19 cellular contexts compared by ENCODE assay signal in genomic region chr2:42877532-42877931, GRCh38.
DNase-seq lines count a peak whose midpoint lies in the region; ATAC-seq, FAIRE-seq and TF ChIP-seq lines count a peak whose summit lies in the region.
"Had no signal": no experiment of that assay in that cellular context is flagged by ENCODE, and none has a peak within 500 bp of the region (broad histone marks: within the 10 kb centered on the region; RNA-seq: fewer than 3 reads in every experiment).

No MANE protein-coding gene starts in this region.

- FAIRE-seq in K562 (lab: Jason Lieb, UNC) (no peak), GM12891 (lab: Jason Lieb, UNC) (no peak)
- FAIRE-seq: A549, GM12878 had no signal

- DNase-seq in cardiac septum (ENCODE audit: low spot score) (peak; percentile 15), left cardiac atrium (no peak), K562 (ENCODE audit: extremely low read depth in 1 of 4, low spot score in 3 of 4) (no peak), islet precursor cell (peak; percentile 4), GM12891 (ENCODE audit: insufficient read length, low spot score) (no peak), GM10248 (ENCODE audit: extremely low spot score) (no peak), NCI-H526 (lab: John Stamatoyannopoulos, UW) (no peak)
- DNase-seq: Caco-2, DMS53, GOT3, HFFc6, MM.1S, NCI-H1105, NCI-H1694 treated with DMSO at 0.1 percent for 48 hours, PC-9 had no signal

- H3K27ac ChIP-seq in K562 (ENCODE audit: extremely low read depth, low read depth, low read length) (no peak overlapping the region), subcutaneous abdominal adipose tissue (ENCODE audit: low read depth, low read length) (peak overlapping the region; percentile 34)
- H3K27ac ChIP-seq: A549, KMS-11, PC-9 had no signal

- H3K9me3 ChIP-seq in K562 (replicated peaks; ENCODE audit: control insufficient read depth, insufficient read depth, low read depth, low read length) (no peaks in the 10 kb centered on the region), subcutaneous abdominal adipose tissue (ENCODE audit: control insufficient read depth in 5 of 5, low read length in 5 of 5) (no peaks in the 10 kb centered on the region)
- H3K9me3 ChIP-seq: A549, Caco-2 had no signal

- H3K9me1 ChIP-seq in K562 (ENCODE audit: control insufficient read depth, insufficient read depth, low read length): no peaks in the 10 kb centered on the region

- H3K79me2 ChIP-seq in K562 (ENCODE audit: control insufficient read depth, insufficient read depth, low read length): no peaks in the 10 kb centered on the region

- no TSS peak for BruUV-seq in K562 (replicated peaks; lab: Mats Ljungman, UMichigan)

- H3K4me3 ChIP-seq in K562 (no peak overlapping the region), subcutaneous abdominal adipose tissue (ENCODE audit: low read depth in 1 of 5, low read length in 5 of 5) (no peak overlapping the region)
- H3K4me3 ChIP-seq: A549, GM12878, PC-9 had no signal

- TF ChIP-seq RAD21 in K562 (CRISPR knock-in tag; conservative IDR thresholded peaks at IDR 0.05 in 1 of 2, IDR thresholded peaks at IDR 0.05 in 1 of 2): no peak

- TF ChIP-seq POLR2A in K562 (conservative IDR thresholded peaks at IDR 0.05): no peak
- no peak for TF ChIP-seq POLR2A in GM12891 (IDR thresholded peaks at IDR 0.05; ENCODE audit: low read depth, low read length)

- no peak overlapping the region for H2AFZ ChIP-seq in K562 (ENCODE audit: low read depth, low read length)
- H2AFZ ChIP-seq: PC-9 had no signal

- no peak overlapping the region for H3K9ac ChIP-seq in K562 (ENCODE audit: insufficient read depth in 1 of 2, low read depth in 2 of 2, low read length in 2 of 2)
- H3K9ac ChIP-seq in subcutaneous abdominal adipose tissue (ENCODE audit: low read length in 5 of 5): peak overlapping the region in 1 of 5 donors; percentile 32
- H3K9ac ChIP-seq: KMS-11 had no signal

- no peak for TF ChIP-seq EP300 in K562 (IDR thresholded peaks at IDR 0.05; ENCODE audit: low read length)

- intact Hi-C loops in cardiac septum (cut with DNase I) (no loop called here), left cardiac atrium (cut with DNase I) (loop anchor here (5.0 to 10.0 kb wide), 2 partner anchors 47 to 50 kb away; no protein-coding TSS in a partner anchor), K562 (cut with micrococcal nuclease) (no loop called here)

- H3K36me3 ChIP-seq in K562 (ENCODE audit: control insufficient read depth, insufficient read depth, low read length) (no peaks in the 10 kb centered on the region), subcutaneous abdominal adipose tissue (ENCODE audit: control insufficient read depth in 5 of 5, insufficient read depth in 5 of 5, low read length in 5 of 5) (no peaks in the 10 kb centered on the region)

- in situ Hi-C loops in K562 (cut with MboI): no loop called here

- H3K27me3 ChIP-seq in K562 (ENCODE audit: control insufficient read depth in 2 of 2, insufficient read depth in 2 of 2, low read length in 2 of 2): no peaks in the 10 kb centered on the region
- H3K27me3 ChIP-seq in subcutaneous abdominal adipose tissue (ENCODE audit: control insufficient read depth in 5 of 5, insufficient read depth in 4 of 5, low read length in 5 of 5): no peaks in the 10 kb centered on the region

- CTCF ChIA-PET in K562 (lab: Yijun Ruan, JAX; ENCODE audit: low intra/inter-chr PET ratio) (no interaction called here), GM10248 (lab: Yijun Ruan, JAX) (interaction anchor here (0.8 to 1.7 kb wide), 4 partner anchors 19 to 71 kb away, joined by 3 to 5 read pairs (median 4); no protein-coding TSS in a partner anchor)

- H3K4me2 ChIP-seq in K562 (ENCODE audit: insufficient read depth, low read length): no peak overlapping the region
- H3K4me2 ChIP-seq: A549, KMS-11, PC-9 had no signal

- 75% methylated on average over 3 of the region's 3 CpGs for WGBS in K562 (ENCODE audit: insufficient coverage, low coverage, missing lambda C conversion rate)

- no peak for TF ChIP-seq CTCF in K562 (IDR thresholded peaks at IDR 0.05 in 2 of 3, conservative IDR thresholded peaks at IDR 0.05 in 1 of 3; ENCODE audit: insufficient read depth in 2 of 3, low read depth in 1 of 3, low read length in 3 of 3)
- TF ChIP-seq CTCF in GM10248 (IDR thresholded peaks at IDR 0.05; ENCODE audit: control extremely low read depth, extremely low read depth, low read depth, missing control alignments): no peak

- POLR2A ChIA-PET in K562 (lab: Yijun Ruan, JAX): no interaction called here
- POLR2A ChIA-PET in GM10248 (lab: Yijun Ruan, JAX): no interaction called here

- H3K4me1 ChIP-seq in K562 (replicated peaks in 1 of 2; ENCODE audit: control insufficient read depth in 2 of 2, insufficient read depth in 2 of 2, low read length in 2 of 2) (peaks cover 0 to 4% of the 10 kb centered on the region in 2 experiments; a peak in 1 of 5 replicates), subcutaneous abdominal adipose tissue (ENCODE audit: control insufficient read depth in 5 of 5, insufficient read depth in 5 of 5, low read length in 5 of 5) (peaks cover 27 to 91% (median 75%) of the 10 kb centered on the region in 5 donors)
- H3K4me1 ChIP-seq: A549 had no signal

- ATAC-seq in left cardiac atrium (no peak), K562 (no peak)
- ATAC-seq: A549, GM12878 had no signal

- H4K20me1 ChIP-seq in K562 (replicated peaks; ENCODE audit: control insufficient read depth, insufficient read depth, low read length): no peaks in the 10 kb centered on the region

TF ChIP-seq in K562, 482 proteins besides CTCF, POLR2A, EP300 and RAD21:
- no peak for TF ChIP-seq CREM (IDR thresholded peaks at IDR 0.05; ENCODE audit: low read depth)
- TF ChIP-seq TFE3 (CRISPR knock-in tag; IDR thresholded peaks at IDR 0.05): peak; percentile 89

TF ChIP-seq in GM12891, 5 proteins besides CTCF, POLR2A, EP300 and RAD21:
- no peak for TF ChIP-seq TAF1 (IDR thresholded peaks at IDR 0.05; ENCODE audit: low read depth, low read length)
- no peak for TF ChIP-seq PAX5 (IDR thresholded peaks at IDR 0.05; ENCODE audit: insufficient read depth, low read length, severe bottlenecking)
- no peak for TF ChIP-seq SPI1 (IDR thresholded peaks at IDR 0.05; ENCODE audit: low read depth, low read length)
- no peak for TF ChIP-seq POLR2AphosphoS5 (IDR thresholded peaks at IDR 0.05; ENCODE audit: low read depth, low read length)
- no peak for TF ChIP-seq POU2F2 (IDR thresholded peaks at IDR 0.05; ENCODE audit: low read depth, low read length)

Comparison
In these comparisons a context has a peak if more than half of its experiments do, and no peak if none do; other contexts are left out.
1. DNase-seq: peak in cardiac septum (single experiment) and islet precursor cell (single experiment); none in left cardiac atrium (single experiment), K562 (0 of 4), GM12891 (single experiment), GM10248 (single experiment) and NCI-H526 (0 of 2).
2. intact Hi-C loops: an anchor here in left cardiac atrium (5.0 to 10.0 kb wide); none called in cardiac septum and K562.